Comparison of ENCODE assay signal across 2 cellular contexts in genomic region chr3:171556574-171557145, GRCh38.
TF ChIP-seq lines count a peak whose summit lies in the region.

No MANE protein-coding gene starts in this region.

TF ChIP-seq in HepG2, 621 proteins besides CTCF, POLR2A, EP300 and RAD21 (continued from another document):
- no peak for TF ChIP-seq ZNF503 (CRISPR knock-in tag; IDR thresholded peaks at IDR 0.05)
- peak; percentile 15; the same call in 1 of the 2 replicates for TF ChIP-seq RFX1 (IDR thresholded peaks at IDR 0.05)
- TF ChIP-seq RFX3 (CRISPR knock-in tag; IDR thresholded peaks at IDR 0.05) = peak; percentile 52; the same call in 1 of the 2 replicates
- TF ChIP-seq ZNF343 (CRISPR knock-in tag; IDR thresholded peaks at IDR 0.05) = no peak
- TF ChIP-seq SMAD9 (CRISPR knock-in tag; IDR thresholded peaks at IDR 0.05) = no peak
- TF ChIP-seq CHCHD3 (CRISPR knock-in tag; IDR thresholded peaks at IDR 0.05) = no peak
- TF ChIP-seq ZNF30 (CRISPR knock-in tag; IDR thresholded peaks at IDR 0.05) = no peak
- TF ChIP-seq, protein P1, sequence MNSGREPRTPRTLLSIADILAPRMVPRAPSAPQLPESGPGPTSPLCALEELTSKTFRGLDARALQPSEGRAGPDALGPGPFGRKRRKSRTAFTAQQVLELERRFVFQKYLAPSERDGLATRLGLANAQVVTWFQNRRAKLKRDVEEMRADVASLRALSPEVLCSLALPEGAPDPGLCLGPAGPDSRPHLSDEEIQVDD (CRISPR knock-in tag; IDR thresholded peaks at IDR 0.05; ENCODE audit: borderline replicate concordance) = no peak
- TF ChIP-seq, protein P2, sequence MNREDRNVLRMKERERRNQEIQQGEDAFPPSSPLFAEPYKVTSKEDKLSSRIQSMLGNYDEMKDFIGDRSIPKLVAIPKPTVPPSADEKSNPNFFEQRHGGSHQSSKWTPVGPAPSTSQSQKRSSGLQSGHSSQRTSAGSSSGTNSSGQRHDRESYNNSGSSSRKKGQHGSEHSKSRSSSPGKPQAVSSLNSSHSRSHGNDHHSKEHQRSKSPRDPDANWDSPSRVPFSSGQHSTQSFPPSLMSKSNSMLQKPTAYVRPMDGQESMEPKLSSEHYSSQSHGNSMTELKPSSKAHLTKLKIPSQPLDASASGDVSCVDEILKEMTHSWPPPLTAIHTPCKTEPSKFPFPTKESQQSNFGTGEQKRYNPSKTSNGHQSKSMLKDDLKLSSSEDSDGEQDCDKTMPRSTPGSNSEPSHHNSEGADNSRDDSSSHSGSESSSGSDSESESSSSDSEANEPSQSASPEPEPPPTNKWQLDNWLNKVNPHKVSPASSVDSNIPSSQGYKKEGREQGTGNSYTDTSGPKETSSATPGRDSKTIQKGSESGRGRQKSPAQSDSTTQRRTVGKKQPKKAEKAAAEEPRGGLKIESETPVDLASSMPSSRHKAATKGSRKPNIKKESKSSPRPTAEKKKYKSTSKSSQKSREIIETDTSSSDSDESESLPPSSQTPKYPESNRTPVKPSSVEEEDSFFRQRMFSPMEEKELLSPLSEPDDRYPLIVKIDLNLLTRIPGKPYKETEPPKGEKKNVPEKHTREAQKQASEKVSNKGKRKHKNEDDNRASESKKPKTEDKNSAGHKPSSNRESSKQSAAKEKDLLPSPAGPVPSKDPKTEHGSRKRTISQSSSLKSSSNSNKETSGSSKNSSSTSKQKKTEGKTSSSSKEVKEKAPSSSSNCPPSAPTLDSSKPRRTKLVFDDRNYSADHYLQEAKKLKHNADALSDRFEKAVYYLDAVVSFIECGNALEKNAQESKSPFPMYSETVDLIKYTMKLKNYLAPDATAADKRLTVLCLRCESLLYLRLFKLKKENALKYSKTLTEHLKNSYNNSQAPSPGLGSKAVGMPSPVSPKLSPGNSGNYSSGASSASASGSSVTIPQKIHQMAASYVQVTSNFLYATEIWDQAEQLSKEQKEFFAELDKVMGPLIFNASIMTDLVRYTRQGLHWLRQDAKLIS (CRISPR knock-in tag; IDR thresholded peaks at IDR 0.05) = no peak
- TF ChIP-seq DR1 (CRISPR knock-in tag; IDR thresholded peaks at IDR 0.05) = no peak
TF ChIP-seq in HepG2: peak in this region for 2.

TF ChIP-seq in endothelial cell of umbilical vein, 7 proteins besides CTCF, POLR2A, EP300 and RAD21 (continued from another document):
- no peak for TF ChIP-seq EZH2 (IDR thresholded peaks at IDR 0.05; ENCODE audit: borderline replicate concordance, low read depth, low read length, severe bottlenecking)
- no peak for TF ChIP-seq MYC (IDR thresholded peaks at IDR 0.05; ENCODE audit: low read depth, low read length)
- no peak for TF ChIP-seq JUN (IDR thresholded peaks at IDR 0.05; ENCODE audit: borderline replicate concordance, insufficient read depth, insufficient read length, low read depth)
- TF ChIP-seq POLR2AphosphoS5 (IDR thresholded peaks at IDR 0.05; ENCODE audit: insufficient read depth, low read depth, low read length) = no peak
- no peak for TF ChIP-seq FOS (IDR thresholded peaks at IDR 0.05; ENCODE audit: borderline replicate concordance, insufficient read depth, low read length)
- TF ChIP-seq, protein P3, sequence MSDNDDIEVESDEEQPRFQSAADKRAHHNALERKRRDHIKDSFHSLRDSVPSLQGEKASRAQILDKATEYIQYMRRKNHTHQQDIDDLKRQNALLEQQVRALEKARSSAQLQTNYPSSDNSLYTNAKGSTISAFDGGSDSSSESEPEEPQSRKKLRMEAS (IDR thresholded peaks at IDR 0.05; ENCODE audit: insufficient read depth, insufficient read length) = no peak
